9 cellular contexts compared by ENCODE assay signal in genomic region chr9:106420511-106420944, GRCh38.
DNase-seq lines count a peak whose midpoint lies in the region; ATAC-seq and TF ChIP-seq lines count a peak whose summit lies in the region.
"Had no signal": no experiment of that assay in that cellular context is flagged by ENCODE, and none has a peak within 500 bp of the region (broad histone marks: within the 10 kb centered on the region; RNA-seq: fewer than 3 reads in every experiment).

No MANE protein-coding gene starts in this region.

- peaks cover 27% of the 10 kb centered on the region for H3K4me1 ChIP-seq in RWPE2 (ENCODE audit: insufficient read depth, poor library complexity, severe bottlenecking)

- H3K36me3 ChIP-seq in RWPE2 (ENCODE audit: low read depth), result no peaks in the 10 kb centered on the region

- no peak for TF ChIP-seq CTCF in RWPE2 (IDR thresholded peaks at IDR 0.05; ENCODE audit: poor library complexity, severe bottlenecking)

- ATAC-seq in HG02943 (IDR thresholded peaks at IDR 0.05; ENCODE audit: low read depth, unreplicated experiment), result peak; percentile 65
- peak; percentile 87 for ATAC-seq in RWPE2 (ENCODE audit: low read depth)
- ATAC-seq in stimulated activated effector memory CD8-positive, alpha-beta T cell treated with anti-CD3 and anti-CD28 coated beads, Interleukin-12 subunit alpha, Interleukin-12 subunit beta, amount 100 ng/mL, for 72 hours, result peak; percentile 53

- H3K4me3 Mint-ChIP-seq in stimulated activated effector memory CD8-positive, alpha-beta T cell treated with anti-CD3 and anti-CD28 coated beads, Interleukin-12 subunit alpha, Interleukin-12 subunit beta, amount 100 ng/mL, for 72 hours, result no peak overlapping the region
- H3K4me3 Mint-ChIP-seq: dendritic cell treated with granulocyte-macrophage colony-stimulating factor and Interleukin-4, amounts not matched to agents 40 ng/mL and 50 ng/mL, for 4 days had no signal

- H3K4me1 Mint-ChIP-seq in stimulated activated effector memory CD8-positive, alpha-beta T cell treated with anti-CD3 and anti-CD28 coated beads, Interleukin-12 subunit alpha, Interleukin-12 subunit beta, amount 100 ng/mL, for 72 hours, result no peaks in the 10 kb centered on the region

- no peaks in the 10 kb centered on the region for H3K36me3 Mint-ChIP-seq in stimulated activated effector memory CD8-positive, alpha-beta T cell treated with anti-CD3 and anti-CD28 coated beads, Interleukin-12 subunit alpha, Interleukin-12 subunit beta, amount 100 ng/mL, for 72 hours

- H3K27ac Mint-ChIP-seq in stimulated activated effector memory CD8-positive, alpha-beta T cell treated with anti-CD3 and anti-CD28 coated beads, Interleukin-12 subunit alpha, Interleukin-12 subunit beta, amount 100 ng/mL, for 72 hours, result no peak overlapping the region
- H3K27ac Mint-ChIP-seq: dendritic cell treated with granulocyte-macrophage colony-stimulating factor and Interleukin-4, amounts not matched to agents 40 ng/mL and 50 ng/mL, for 4 days had no signal

- no peaks in the 10 kb centered on the region for H3K27me3 ChIP-seq in RWPE2 (ENCODE audit: insufficient read depth, poor library complexity, severe bottlenecking)

- peak overlapping the region; percentile 60 for H3K27ac ChIP-seq in RWPE2 (ENCODE audit: poor library complexity, severe bottlenecking)

- DNase-seq in activated CD4-positive, alpha-beta T cell treated with anti-CD3 and anti-CD28 coated beads for 48 hours, result peak; percentile 4
- DNase-seq in activated CD4-positive, alpha-beta T cell treated with anti-CD3 and anti-CD28 coated beads, Interleukin-2, amount 50 U/mL, for 4 hours, result no peak
- DNase-seq in RWPE2 (ENCODE audit: low spot score) (peak; percentile 47), NCI-H2081 treated with DMSO at 0.1 percent for 48 hours (lab: John Stamatoyannopoulos, UW) (no peak), cerebellar nuclear complex (lab: John Stamatoyannopoulos, UW) (no peak), pons (ENCODE audit: low spot score) (no peak)
- peak in 1 of 2 donors; percentile 51 for DNase-seq in stimulated activated effector memory CD8-positive, alpha-beta T cell treated with anti-CD3 and anti-CD28 coated beads, Interleukin-12 subunit alpha, Interleukin-12 subunit beta, amount 100 ng/mL, for 72 hours (ENCODE audit: low spot score in 2 of 2)

- H3K4me3 ChIP-seq in RWPE2 (ENCODE audit: severe bottlenecking), result no peak overlapping the region

- no peaks in the 10 kb centered on the region for H3K9me3 ChIP-seq in RWPE2 (ENCODE audit: severe bottlenecking)

- peaks cover 9% of the 10 kb centered on the region for H3K9me3 Mint-ChIP-seq in stimulated activated effector memory CD8-positive, alpha-beta T cell treated with anti-CD3 and anti-CD28 coated beads, Interleukin-12 subunit alpha, Interleukin-12 subunit beta, amount 100 ng/mL, for 72 hours

Comparison
In these comparisons a context has a peak if more than half of its experiments do, and no peak if none do; other contexts are left out.
1. DNase-seq: peak in activated CD4-positive, alpha-beta T cell treated with anti-CD3 and anti-CD28 coated beads for 48 hours (single experiment) and RWPE2 (single experiment); none in activated CD4-positive, alpha-beta T cell treated with anti-CD3 and anti-CD28 coated beads, Interleukin-2, amount 50 U/mL, for 4 hours (0 of 2), NCI-H2081 treated with DMSO at 0.1 percent for 48 hours (single experiment), cerebellar nuclear complex (0 of 2) and pons (single experiment).
2. Peak in every context shown above with its lines, with median percentiles within 50 percentile points of each other: ATAC-seq.